18 cellular contexts compared by ENCODE assay signal in the genomic region with DNA sequence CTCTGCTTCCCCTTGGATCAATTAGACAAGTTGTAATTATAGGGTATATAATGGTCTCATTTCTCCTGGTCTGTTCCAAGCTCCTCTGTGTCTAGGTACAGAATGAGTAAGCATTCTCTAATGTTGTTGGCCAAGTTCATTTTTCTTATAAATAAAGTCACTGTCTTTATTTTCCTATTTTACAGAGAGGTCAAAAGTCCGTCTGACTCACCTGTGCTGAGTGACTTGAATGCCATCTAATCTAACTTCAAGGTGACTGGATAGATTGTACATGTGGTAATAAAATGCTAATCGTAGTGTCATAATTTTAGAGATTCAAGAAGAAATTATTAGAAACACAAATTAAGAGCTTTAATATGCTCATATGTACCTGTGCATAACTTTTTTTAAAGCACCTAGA.
"Had no signal": no experiment of that assay in that cellular context is flagged by ENCODE, and none has a peak within 500 bp of the region (broad histone marks: within the 10 kb centered on the region; RNA-seq: fewer than 3 reads in every experiment).

No MANE protein-coding gene starts in this region.

- H3K27me3 ChIP-seq: MG63 had no signal

- H3K9me3 ChIP-seq: MG63, SK-N-SH had no signal

- H3K36me3 ChIP-seq: MG63 had no signal

- FAIRE-seq: RCC 7860 had no signal

- DNase-seq: KBM-7, MG63, NCI-H1092, NCI-H1105 treated with DMSO at 0.1 percent for 48 hours, NCI-H1417 treated with DMSO at 0.1 percent for 48 hours, NCI-H146, NCI-H1694 treated with DMSO at 0.1 percent for 48 hours, NCI-H1930, NCI-H2081, NCI-H2107, NCI-H2227 treated with DMSO at 0.1 percent for 48 hours, NCI-H524 treated with DMSO at 0.1 percent for 48 hours, NCI-H69, NCI-H774, RPMI8226, SHP77, SK-N-SH had no signal

- H3K4me3 ChIP-seq: MG63 had no signal
